In genomic region chr1:230757856-230758704, GRCh38 we compare ENCODE assay signal across 2 cellular contexts.
TF ChIP-seq lines count a peak whose summit lies in the region.

No MANE protein-coding gene starts in this region.

TF ChIP-seq in HEK293, 187 proteins besides CTCF, POLR2A, EP300 and RAD21 (continued from another document):
- TF ChIP-seq ZNF707 (tag by site-specific recombination; IDR thresholded peaks at IDR 0.05) (no peak), REPIN1 (tag by site-specific recombination; IDR thresholded peaks at IDR 0.05; ENCODE audit: low read depth) (no peak)

TF ChIP-seq in H1, 55 proteins besides CTCF, POLR2A, EP300 and RAD21 (continued from another document):
- TF ChIP-seq GTF2F1 (IDR thresholded peaks at IDR 0.05; ENCODE audit: borderline replicate concordance, low read depth, low read length) (no peak), SP4 (IDR thresholded peaks at IDR 0.05; ENCODE audit: low read length) (no peak), SRF (IDR thresholded peaks at IDR 0.05; ENCODE audit: low read depth, low read length) (no peak), SAP30 (IDR thresholded peaks at IDR 0.05; ENCODE audit: insufficient read depth, insufficient replicate concordance, low read length) (no peak), NRF1 (IDR thresholded peaks at IDR 0.05; ENCODE audit: low read depth, low read length) (no peak), BACH1 (IDR thresholded peaks at IDR 0.05; ENCODE audit: low read length) (no peak), RNF2 (IDR thresholded peaks at IDR 0.05; ENCODE audit: borderline replicate concordance, low read depth, low read length, missing control alignments, poor library complexity, severe bottlenecking) (no peak), SP2 (IDR thresholded peaks at IDR 0.05; ENCODE audit: low read length) (no peak), CHD2 (IDR thresholded peaks at IDR 0.05; ENCODE audit: low read length) (no peak), ASH2L (IDR thresholded peaks at IDR 0.05; ENCODE audit: low read length) (no peak), YY1 (IDR thresholded peaks at IDR 0.05; ENCODE audit: low read depth, low read length) (no peak)
